ENCODE assay signal across 8 cellular contexts in genomic region chr18:67515987-67516431, GRCh38. TPM values are rescaled to one million over a fixed set of nuclear protein-coding genes. Genes with fewer than 3 reads are reported as not detected.
DNase-seq lines count a peak whose midpoint lies in the region; ATAC-seq lines count a peak whose summit lies in the region.

No MANE protein-coding gene starts in this region.

- peaks cover 10% of the 10 kb centered on the region for H3K36me3 Mint-ChIP-seq in dendritic cell treated with granulocyte-macrophage colony-stimulating factor and Interleukin-4, amounts not matched to agents 40 ng/mL and 50 ng/mL, for 4 days (ENCODE audit: low read depth)

- DNase-seq in 8988T (peak; percentile 20), NCI-H2196 treated with DMSO at 0.1 percent for 48 hours (lab: John Stamatoyannopoulos, UW; ENCODE audit: unreplicated experiment) (peak; percentile 45), left lobe of liver (ENCODE audit: low spot score) (peak; percentile 91)
- peak; percentile 39 to 41 for DNase-seq in activated CD4-positive, alpha-beta T cell treated with anti-CD3 and anti-CD28 coated beads, Interleukin-2, amount 50 U/mL, for 4 hours
- peak; percentile 62 to 63 for DNase-seq in stimulated activated CD4-positive, alpha-beta T cell treated with anti-CD3 and anti-CD28 coated beads, Interleukin-2, amount 100 ng/mL, for 24 hours

- intact Hi-C loops in dendritic cell treated with granulocyte-macrophage colony-stimulating factor and Interleukin-4, amounts not matched to agents 40 ng/mL and 50 ng/mL, for 4 days (cut with micrococcal nuclease), result loop anchor here (10.0 kb wide), 1 partner anchor 1209 kb away; no protein-coding TSS in a partner anchor

- peaks cover 20% of the 10 kb centered on the region for H3K4me1 Mint-ChIP-seq in dendritic cell treated with granulocyte-macrophage colony-stimulating factor and Interleukin-4, amounts not matched to agents 40 ng/mL and 50 ng/mL, for 4 days (ENCODE audit: low read depth)

- no peaks in the 10 kb centered on the region for H3K9me3 Mint-ChIP-seq in dendritic cell treated with granulocyte-macrophage colony-stimulating factor and Interleukin-4, amounts not matched to agents 40 ng/mL and 50 ng/mL, for 4 days

- H3K27ac Mint-ChIP-seq in dendritic cell treated with granulocyte-macrophage colony-stimulating factor and Interleukin-4, amounts not matched to agents 40 ng/mL and 50 ng/mL, for 4 days, result no peak overlapping the region

- ATAC-seq in GM18517 (IDR thresholded peaks at IDR 0.05; ENCODE audit: unreplicated experiment) (peak; percentile 38), HG03066 (IDR thresholded peaks at IDR 0.05; ENCODE audit: low read depth, unreplicated experiment) (peak; percentile 37), left lobe of liver (peak; percentile 82)

- H3K4me3 Mint-ChIP-seq in dendritic cell treated with granulocyte-macrophage colony-stimulating factor and Interleukin-4, amounts not matched to agents 40 ng/mL and 50 ng/mL, for 4 days, result peak overlapping the region; percentile 92

- peaks cover 64% of the 10 kb centered on the region for H3K27me3 Mint-ChIP-seq in dendritic cell treated with granulocyte-macrophage colony-stimulating factor and Interleukin-4, amounts not matched to agents 40 ng/mL and 50 ng/mL, for 4 days

RNA-seq across cellular contexts. Expression of gene DSEL, which starts 0.5 kb away (rescaled TPM):
- total RNA-seq in left lobe of liver, result 2.5 TPM

Comparison
In these comparisons a context has a peak if more than half of its experiments do, and no peak if none do; other contexts are left out.
1. Peak in every context shown above with its lines: DNase-seq and ATAC-seq.
2. DNase-seq: peak in every context shown above with its lines; median percentile 91 in left lobe of liver; 62 in stimulated activated CD4-positive, alpha-beta T cell treated with anti-CD3 and anti-CD28 coated beads, Interleukin-2, amount 100 ng/mL, for 24 hours; 45 in NCI-H2196 treated with DMSO at 0.1 percent for 48 hours; 40 in activated CD4-positive, alpha-beta T cell treated with anti-CD3 and anti-CD28 coated beads, Interleukin-2, amount 50 U/mL, for 4 hours; 20 in 8988T.